ENCODE assay signal across 26 cellular contexts in the genomic region with DNA sequence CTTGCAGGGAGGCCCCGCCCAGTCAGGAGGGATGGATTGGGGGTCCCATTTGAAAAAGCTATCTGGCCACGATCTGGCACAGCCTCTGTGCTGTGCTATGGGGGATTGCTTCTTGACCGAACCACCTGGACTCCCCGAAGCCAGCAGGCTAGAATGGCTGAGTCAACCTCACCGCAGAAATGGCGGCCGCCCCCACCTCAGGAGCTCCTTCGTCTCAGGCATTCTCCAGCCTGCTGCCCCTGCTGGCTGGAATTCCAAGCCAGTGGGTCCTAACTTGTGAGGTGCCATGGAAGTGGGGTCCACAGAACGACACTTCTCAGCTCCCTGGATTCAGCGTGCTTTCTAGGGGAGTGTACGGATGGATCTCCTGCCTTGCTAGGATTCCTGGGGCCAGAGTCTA.
"Had no signal": no experiment of that assay in that cellular context is flagged by ENCODE, and none has a peak within 500 bp of the region (broad histone marks: within the 10 kb centered on the region; RNA-seq: fewer than 3 reads in every experiment).

No MANE protein-coding gene starts in this region.

- H3K27ac Mint-ChIP-seq: mesothelial cell of epicardium; naive B cell; natural killer cell; nephron progenitor cell; neural progenitor cell; progenitor cell of endocrine pancreas; stimulated activated naive B cell treated with anti-CD40 and anti-IgM and Interleukin-4, amounts not matched to agents 10 μg/mL and 1 μg/mL and 100 μg/mL, for 72 hours; stimulated activated naive CD8-positive, alpha-beta T cell treated with anti-CD3 and anti-CD28 coated beads, Interleukin-15, Interleukin-2, amounts not matched to agents 100 ng/mL and 50 ng/mL, for 24 hours; type B pancreatic cell had no signal

- ATAC-seq: natural killer cell; right lobe of liver; stimulated activated naive B cell treated with anti-CD40 and anti-IgM and Interleukin-4, amounts not matched to agents 10 μg/mL and 1 μg/mL and 100 μg/mL, for 72 hours had no signal

- H3K36me3 ChIP-seq: left ventricle myocardium inferior, neural progenitor cell, ovary, right atrium auricular region, right lobe of liver, suprapubic skin, thoracic aorta, tibial artery, uterus had no signal

- H3K4me1 Mint-ChIP-seq: naive B cell, natural killer cell, neural progenitor cell had no signal

- H3K27ac ChIP-seq: left ventricle myocardium inferior, neural progenitor cell, ovary, right atrium auricular region, right lobe of liver, suprapubic skin, thoracic aorta, tibial artery, uterus had no signal

- H3K4me3 Mint-ChIP-seq: mesothelial cell of epicardium; naive B cell; natural killer cell; nephron progenitor cell; neural progenitor cell; stimulated activated naive B cell treated with anti-CD40 and anti-IgM and Interleukin-4, amounts not matched to agents 10 μg/mL and 1 μg/mL and 100 μg/mL, for 72 hours; stimulated activated naive CD8-positive, alpha-beta T cell treated with anti-CD3 and anti-CD28 coated beads, Interleukin-15, Interleukin-2, amounts not matched to agents 100 ng/mL and 50 ng/mL, for 24 hours; type B pancreatic cell had no signal

- H3K4me2 ChIP-seq: neural progenitor cell, smooth muscle cell had no signal

- H3K27me3 Mint-ChIP-seq: stimulated activated naive CD8-positive, alpha-beta T cell treated with anti-CD3 and anti-CD28 coated beads, Interleukin-15, Interleukin-2, amounts not matched to agents 100 ng/mL and 50 ng/mL, for 24 hours had no signal

- DNase-seq: hypothalamus; islet precursor cell; left ventricle myocardium inferior; mesendoderm; naive B cell; natural killer cell; nephron progenitor cell; ovary; right lobe of liver; stimulated activated CD4-positive, alpha-beta T cell treated with anti-CD3 and anti-CD28 coated beads, Interleukin-12 subunit alpha, Interleukin-12 subunit beta, amount 100 ng/mL, for 4 hours; stimulated activated CD4-positive, alpha-beta T cell treated with anti-CD3 and anti-CD28 coated beads, Interleukin-15, amount 100 ng/mL, for 24 hours; stimulated activated CD4-positive, alpha-beta T cell treated with anti-CD3 and anti-CD28 coated beads, Interleukin-2, amount 100 ng/mL, for 24 hours; stimulated activated CD4-positive, alpha-beta T cell treated with anti-CD3 and anti-CD28 coated beads, Interleukin-4, amount 100 ng/mL, for 1 hour; stimulated activated naive B cell treated with anti-CD40 and anti-IgM and Interleukin-4, amounts not matched to agents 10 μg/mL and 1 μg/mL and 100 μg/mL, for 72 hours; tibial artery; uterus had no signal

- H3K4me1 ChIP-seq: left ventricle myocardium inferior, right atrium auricular region, right lobe of liver, suprapubic skin, tibial artery, uterus had no signal

- H3K27me3 ChIP-seq: neural progenitor cell, ovary, right atrium auricular region, right lobe of liver, suprapubic skin, tibial artery, uterus had no signal

- H3K36me3 Mint-ChIP-seq: mesothelial cell of epicardium; naive B cell; natural killer cell; neural progenitor cell; stimulated activated naive B cell treated with anti-CD40 and anti-IgM and Interleukin-4, amounts not matched to agents 10 μg/mL and 1 μg/mL and 100 μg/mL, for 72 hours; type B pancreatic cell had no signal

- H2AFZ ChIP-seq: neural progenitor cell had no signal

- H3K9ac ChIP-seq: neural progenitor cell had no signal

- H3K9me3 Mint-ChIP-seq: mesothelial cell of epicardium; natural killer cell; neural progenitor cell; stimulated activated naive B cell treated with anti-CD40 and anti-IgM and Interleukin-4, amounts not matched to agents 10 μg/mL and 1 μg/mL and 100 μg/mL, for 72 hours; stimulated activated naive CD8-positive, alpha-beta T cell treated with anti-CD3 and anti-CD28 coated beads, Interleukin-15, Interleukin-2, amounts not matched to agents 100 ng/mL and 50 ng/mL, for 24 hours; type B pancreatic cell had no signal

- H3K9me3 ChIP-seq: ovary, right atrium auricular region, right lobe of liver, suprapubic skin, thoracic aorta, tibial artery, uterus had no signal

- H3K4me3 ChIP-seq: left ventricle myocardium inferior, lung, neural progenitor cell, ovary, right atrium auricular region, right lobe of liver, smooth muscle cell, suprapubic skin, thoracic aorta, tibial artery, uterus had no signal
